1 cellular context compared by ENCODE assay signal in the genomic region with DNA sequence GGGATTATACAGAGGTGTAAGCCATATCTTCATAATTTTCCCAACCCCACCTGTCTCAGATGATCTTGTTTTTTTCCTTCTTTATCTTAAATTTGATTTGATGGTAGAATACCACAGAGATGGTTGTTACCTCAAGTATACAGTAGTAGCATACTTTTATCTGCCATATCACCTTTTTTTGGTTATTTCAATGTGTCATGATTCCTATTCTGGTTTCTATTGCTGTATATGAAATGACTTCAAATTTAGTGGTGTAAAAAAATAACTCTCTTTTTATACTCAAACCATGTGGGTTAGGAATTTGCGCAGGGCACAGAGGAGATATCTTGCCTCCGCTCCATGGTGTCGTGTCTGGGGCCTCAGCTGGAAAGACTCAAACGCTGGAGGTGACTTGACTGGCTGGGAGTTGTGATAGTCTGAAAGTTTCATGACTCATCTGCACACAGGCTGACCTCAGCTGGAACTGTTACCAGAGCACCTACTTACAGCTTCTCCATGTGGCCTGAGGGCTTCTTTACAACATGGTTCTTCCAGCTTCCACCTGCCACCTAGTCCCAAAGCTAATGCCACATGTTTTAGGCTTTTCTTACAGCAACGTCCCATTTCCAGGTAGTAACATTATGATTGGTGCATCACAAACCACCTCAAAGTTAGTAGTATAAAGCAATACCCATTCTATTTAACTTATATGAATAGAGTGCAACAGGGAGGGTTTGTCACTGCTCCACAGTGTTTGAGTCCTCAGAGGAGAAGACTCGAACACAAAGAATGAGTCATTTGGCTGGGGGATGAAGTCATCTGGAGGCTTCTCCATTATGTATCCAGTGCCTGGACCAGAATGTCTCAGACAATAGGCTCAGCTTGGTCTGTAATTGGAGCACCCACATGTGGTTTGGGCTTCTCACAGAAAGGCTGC.
TF ChIP-seq lines count a peak whose summit lies in the region.

No MANE protein-coding gene starts in this region.

TF ChIP-seq in K562, 482 proteins besides CTCF, POLR2A, EP300 and RAD21 (continued from another document and continues in another):
- TF ChIP-seq, protein P1, sequence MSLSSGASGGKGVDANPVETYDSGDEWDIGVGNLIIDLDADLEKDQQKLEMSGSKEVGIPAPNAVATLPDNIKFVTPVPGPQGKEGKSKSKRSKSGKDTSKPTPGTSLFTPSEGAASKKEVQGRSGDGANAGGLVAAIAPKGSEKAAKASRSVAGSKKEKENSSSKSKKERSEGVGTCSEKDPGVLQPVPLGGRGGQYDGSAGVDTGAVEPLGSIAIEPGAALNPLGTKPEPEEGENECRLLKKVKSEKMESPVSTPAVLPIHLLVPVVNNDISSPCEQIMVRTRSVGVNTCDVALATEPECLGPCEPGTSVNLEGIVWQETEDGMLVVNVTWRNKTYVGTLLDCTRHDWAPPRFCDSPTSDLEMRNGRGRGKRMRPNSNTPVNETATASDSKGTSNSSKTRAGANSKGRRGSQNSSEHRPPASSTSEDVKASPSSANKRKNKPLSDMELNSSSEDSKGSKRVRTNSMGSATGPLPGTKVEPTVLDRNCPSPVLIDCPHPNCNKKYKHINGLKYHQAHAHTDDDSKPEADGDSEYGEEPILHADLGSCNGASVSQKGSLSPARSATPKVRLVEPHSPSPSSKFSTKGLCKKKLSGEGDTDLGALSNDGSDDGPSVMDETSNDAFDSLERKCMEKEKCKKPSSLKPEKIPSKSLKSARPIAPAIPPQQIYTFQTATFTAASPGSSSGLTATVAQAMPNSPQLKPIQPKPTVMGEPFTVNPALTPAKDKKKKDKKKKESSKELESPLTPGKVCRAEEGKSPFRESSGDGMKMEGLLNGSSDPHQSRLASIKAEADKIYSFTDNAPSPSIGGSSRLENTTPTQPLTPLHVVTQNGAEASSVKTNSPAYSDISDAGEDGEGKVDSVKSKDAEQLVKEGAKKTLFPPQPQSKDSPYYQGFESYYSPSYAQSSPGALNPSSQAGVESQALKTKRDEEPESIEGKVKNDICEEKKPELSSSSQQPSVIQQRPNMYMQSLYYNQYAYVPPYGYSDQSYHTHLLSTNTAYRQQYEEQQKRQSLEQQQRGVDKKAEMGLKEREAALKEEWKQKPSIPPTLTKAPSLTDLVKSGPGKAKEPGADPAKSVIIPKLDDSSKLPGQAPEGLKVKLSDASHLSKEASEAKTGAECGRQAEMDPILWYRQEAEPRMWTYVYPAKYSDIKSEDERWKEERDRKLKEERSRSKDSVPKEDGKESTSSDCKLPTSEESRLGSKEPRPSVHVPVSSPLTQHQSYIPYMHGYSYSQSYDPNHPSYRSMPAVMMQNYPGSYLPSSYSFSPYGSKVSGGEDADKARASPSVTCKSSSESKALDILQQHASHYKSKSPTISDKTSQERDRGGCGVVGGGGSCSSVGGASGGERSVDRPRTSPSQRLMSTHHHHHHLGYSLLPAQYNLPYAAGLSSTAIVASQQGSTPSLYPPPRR (CRISPR knock-in tag; IDR thresholded peaks at IDR 0.05; ENCODE audit: borderline replicate concordance) = no peak
- TF ChIP-seq SMC3 (conservative IDR thresholded peaks at IDR 0.05; ENCODE audit: insufficient read depth, low read depth, low read length) = no peak
- TF ChIP-seq ZFPM2 (CRISPR knock-in tag; IDR thresholded peaks at IDR 0.05) = no peak
- no peak for TF ChIP-seq ZNF174 (CRISPR knock-in tag; IDR thresholded peaks at IDR 0.05)
- no peak for TF ChIP-seq PRMT5 (CRISPR knock-in tag; IDR thresholded peaks at IDR 0.05)
- TF ChIP-seq HNRNPLL (IDR thresholded peaks at IDR 0.05; ENCODE audit: low read depth, low read length, poor library complexity, severe bottlenecking) = no peak
- no peak for TF ChIP-seq HDAC6 (IDR thresholded peaks at IDR 0.05; ENCODE audit: low read depth, low read length)
- TF ChIP-seq NR4A1 (CRISPR knock-in tag; IDR thresholded peaks at IDR 0.05) = no peak
- TF ChIP-seq NR4A1 (tag; IDR thresholded peaks at IDR 0.05) = no peak
- TF ChIP-seq ZNF146 (CRISPR knock-in tag; IDR thresholded peaks at IDR 0.05; ENCODE audit: unreplicated experiment) = no peak
- TF ChIP-seq FOSL1 (tag; conservative IDR thresholded peaks at IDR 0.05) = peak; percentile 97
- no peak for TF ChIP-seq SIN3A (IDR thresholded peaks at IDR 0.05; ENCODE audit: borderline replicate concordance in 2 of 2, control insufficient read depth in 1 of 2, low read depth in 2 of 2, low read length in 2 of 2)
- no peak for TF ChIP-seq TBL1XR1 (IDR thresholded peaks at IDR 0.05; ENCODE audit: low read length in 2 of 2)
- TF ChIP-seq, protein P2, sequence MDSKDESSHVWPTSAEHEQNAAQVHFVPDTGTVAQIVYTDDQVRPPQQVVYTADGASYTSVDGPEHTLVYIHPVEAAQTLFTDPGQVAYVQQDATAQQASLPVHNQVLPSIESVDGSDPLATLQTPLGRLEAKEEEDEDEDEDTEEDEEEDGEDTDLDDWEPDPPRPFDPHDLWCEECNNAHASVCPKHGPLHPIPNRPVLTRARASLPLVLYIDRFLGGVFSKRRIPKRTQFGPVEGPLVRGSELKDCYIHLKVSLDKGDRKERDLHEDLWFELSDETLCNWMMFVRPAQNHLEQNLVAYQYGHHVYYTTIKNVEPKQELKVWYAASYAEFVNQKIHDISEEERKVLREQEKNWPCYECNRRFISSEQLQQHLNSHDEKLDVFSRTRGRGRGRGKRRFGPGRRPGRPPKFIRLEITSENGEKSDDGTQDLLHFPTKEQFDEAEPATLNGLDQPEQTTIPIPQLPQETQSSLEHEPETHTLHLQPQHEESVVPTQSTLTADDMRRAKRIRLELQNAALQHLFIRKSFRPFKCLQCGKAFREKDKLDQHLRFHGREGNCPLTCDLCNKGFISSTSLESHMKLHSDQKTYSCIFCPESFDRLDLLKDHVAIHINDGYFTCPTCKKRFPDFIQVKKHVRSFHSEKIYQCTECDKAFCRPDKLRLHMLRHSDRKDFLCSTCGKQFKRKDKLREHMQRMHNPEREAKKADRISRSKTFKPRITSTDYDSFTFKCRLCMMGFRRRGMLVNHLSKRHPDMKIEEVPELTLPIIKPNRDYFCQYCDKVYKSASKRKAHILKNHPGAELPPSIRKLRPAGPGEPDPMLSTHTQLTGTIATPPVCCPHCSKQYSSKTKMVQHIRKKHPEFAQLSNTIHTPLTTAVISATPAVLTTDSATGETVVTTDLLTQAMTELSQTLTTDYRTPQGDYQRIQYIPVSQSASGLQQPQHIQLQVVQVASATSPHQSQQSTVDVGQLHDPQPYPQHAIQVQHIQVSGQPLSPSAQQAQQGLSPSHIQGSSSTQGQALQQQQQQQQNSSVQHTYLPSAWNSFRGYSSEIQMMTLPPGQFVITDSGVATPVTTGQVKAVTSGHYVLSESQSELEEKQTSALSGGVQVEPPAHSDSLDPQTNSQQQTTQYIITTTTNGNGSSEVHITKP (IDR thresholded peaks at IDR 0.05; ENCODE audit: partially characterized antibody) = no peak
- TF ChIP-seq ZKSCAN8 (CRISPR knock-in tag; IDR thresholded peaks at IDR 0.05) = peak; percentile 97
- no peak for TF ChIP-seq MCM7 (IDR thresholded peaks at IDR 0.05)
- TF ChIP-seq, protein P3, sequence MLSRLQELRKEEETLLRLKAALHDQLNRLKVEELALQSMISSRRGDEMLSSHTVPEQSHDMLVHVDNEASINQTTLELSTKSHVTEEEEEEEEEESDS (CRISPR knock-in tag; IDR thresholded peaks at IDR 0.05) = no peak
- TF ChIP-seq, protein P4, sequence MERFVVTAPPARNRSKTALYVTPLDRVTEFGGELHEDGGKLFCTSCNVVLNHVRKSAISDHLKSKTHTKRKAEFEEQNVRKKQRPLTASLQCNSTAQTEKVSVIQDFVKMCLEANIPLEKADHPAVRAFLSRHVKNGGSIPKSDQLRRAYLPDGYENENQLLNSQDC (CRISPR knock-in tag; IDR thresholded peaks at IDR 0.05) = no peak
- no peak for TF ChIP-seq SMAD1 (IDR thresholded peaks at IDR 0.05; ENCODE audit: low read depth, low read length, partially characterized antibody)
- no peak for TF ChIP-seq ZNF436 (CRISPR knock-in tag; IDR thresholded peaks at IDR 0.05)
- TF ChIP-seq HNRNPL (IDR thresholded peaks at IDR 0.05; ENCODE audit: low read depth, low read length) = no peak
- no peak for TF ChIP-seq ATF4 (CRISPR knock-in tag; IDR thresholded peaks at IDR 0.05)
- peak; percentile 19; the same call in 1 of the 2 replicates for TF ChIP-seq MAFG (tag; conservative IDR thresholded peaks at IDR 0.05)
- no peak for TF ChIP-seq MBD1 (CRISPR knock-in tag; IDR thresholded peaks at IDR 0.05)
- TF ChIP-seq L3MBTL2 (IDR thresholded peaks at IDR 0.05) = peak; percentile 28; the same call in 1 of the 2 replicates
- TF ChIP-seq GTF2F1 (IDR thresholded peaks at IDR 0.05; ENCODE audit: low read depth, low read length) = no peak
- no peak for TF ChIP-seq KLF6 (CRISPR knock-in tag; IDR thresholded peaks at IDR 0.05; ENCODE audit: borderline replicate concordance)
- TF ChIP-seq, protein P5, sequence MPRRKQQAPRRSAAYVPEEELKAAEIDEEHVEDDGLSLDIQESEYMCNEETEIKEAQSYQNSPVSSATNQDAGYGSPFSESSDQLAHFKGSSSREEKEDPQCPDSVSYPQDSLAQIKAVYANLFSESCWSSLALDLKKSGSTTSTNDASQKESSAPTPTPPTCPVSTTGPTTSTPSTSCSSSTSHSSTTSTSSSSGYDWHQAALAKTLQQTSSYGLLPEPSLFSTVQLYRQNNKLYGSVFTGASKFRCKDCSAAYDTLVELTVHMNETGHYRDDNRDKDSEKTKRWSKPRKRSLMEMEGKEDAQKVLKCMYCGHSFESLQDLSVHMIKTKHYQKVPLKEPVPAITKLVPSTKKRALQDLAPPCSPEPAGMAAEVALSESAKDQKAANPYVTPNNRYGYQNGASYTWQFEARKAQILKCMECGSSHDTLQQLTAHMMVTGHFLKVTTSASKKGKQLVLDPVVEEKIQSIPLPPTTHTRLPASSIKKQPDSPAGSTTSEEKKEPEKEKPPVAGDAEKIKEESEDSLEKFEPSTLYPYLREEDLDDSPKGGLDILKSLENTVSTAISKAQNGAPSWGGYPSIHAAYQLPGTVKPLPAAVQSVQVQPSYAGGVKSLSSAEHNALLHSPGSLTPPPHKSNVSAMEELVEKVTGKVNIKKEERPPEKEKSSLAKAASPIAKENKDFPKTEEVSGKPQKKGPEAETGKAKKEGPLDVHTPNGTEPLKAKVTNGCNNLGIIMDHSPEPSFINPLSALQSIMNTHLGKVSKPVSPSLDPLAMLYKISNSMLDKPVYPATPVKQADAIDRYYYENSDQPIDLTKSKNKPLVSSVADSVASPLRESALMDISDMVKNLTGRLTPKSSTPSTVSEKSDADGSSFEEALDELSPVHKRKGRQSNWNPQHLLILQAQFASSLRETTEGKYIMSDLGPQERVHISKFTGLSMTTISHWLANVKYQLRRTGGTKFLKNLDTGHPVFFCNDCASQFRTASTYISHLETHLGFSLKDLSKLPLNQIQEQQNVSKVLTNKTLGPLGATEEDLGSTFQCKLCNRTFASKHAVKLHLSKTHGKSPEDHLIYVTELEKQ (CRISPR knock-in tag; IDR thresholded peaks at IDR 0.05) = no peak
- TF ChIP-seq FOXA3 (CRISPR knock-in tag; conservative IDR thresholded peaks at IDR 0.05 in 1 of 2, IDR thresholded peaks at IDR 0.05 in 1 of 2) = no peak
- TF ChIP-seq, protein P6, sequence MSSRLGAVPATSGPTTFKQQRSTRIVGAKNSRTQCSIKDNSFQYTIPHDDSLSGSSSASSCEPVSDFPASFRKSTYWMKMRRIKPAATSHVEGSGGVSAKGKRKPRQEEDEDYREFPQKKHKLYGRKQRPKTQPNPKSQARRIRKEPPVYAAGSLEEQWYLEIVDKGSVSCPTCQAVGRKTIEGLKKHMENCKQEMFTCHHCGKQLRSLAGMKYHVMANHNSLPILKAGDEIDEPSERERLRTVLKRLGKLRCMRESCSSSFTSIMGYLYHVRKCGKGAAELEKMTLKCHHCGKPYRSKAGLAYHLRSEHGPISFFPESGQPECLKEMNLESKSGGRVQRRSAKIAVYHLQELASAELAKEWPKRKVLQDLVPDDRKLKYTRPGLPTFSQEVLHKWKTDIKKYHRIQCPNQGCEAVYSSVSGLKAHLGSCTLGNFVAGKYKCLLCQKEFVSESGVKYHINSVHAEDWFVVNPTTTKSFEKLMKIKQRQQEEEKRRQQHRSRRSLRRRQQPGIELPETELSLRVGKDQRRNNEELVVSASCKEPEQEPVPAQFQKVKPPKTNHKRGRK (tag; IDR thresholded peaks at IDR 0.05) = no peak
- peak; percentile 37; the same call in 1 of the 2 replicates for TF ChIP-seq LEF1 (IDR thresholded peaks at IDR 0.05)
- no peak for TF ChIP-seq CBX2 (IDR thresholded peaks at IDR 0.05; ENCODE audit: insufficient read depth, low read length, poor library complexity, severe bottlenecking)
- TF ChIP-seq SREBF2 (CRISPR knock-in tag; IDR thresholded peaks at IDR 0.05) = no peak
- no peak for TF ChIP-seq ARID2 (IDR thresholded peaks at IDR 0.05)
- TF ChIP-seq TRIM28 (IDR thresholded peaks at IDR 0.05) = no peak
- TF ChIP-seq TCF3 (CRISPR knock-in tag; IDR thresholded peaks at IDR 0.05) = peak; percentile 45
- TF ChIP-seq, protein P7, sequence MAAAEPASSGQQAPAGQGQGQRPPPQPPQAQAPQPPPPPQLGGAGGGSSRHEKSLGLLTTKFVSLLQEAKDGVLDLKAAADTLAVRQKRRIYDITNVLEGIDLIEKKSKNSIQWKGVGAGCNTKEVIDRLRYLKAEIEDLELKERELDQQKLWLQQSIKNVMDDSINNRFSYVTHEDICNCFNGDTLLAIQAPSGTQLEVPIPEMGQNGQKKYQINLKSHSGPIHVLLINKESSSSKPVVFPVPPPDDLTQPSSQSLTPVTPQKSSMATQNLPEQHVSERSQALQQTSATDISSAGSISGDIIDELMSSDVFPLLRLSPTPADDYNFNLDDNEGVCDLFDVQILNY (CRISPR knock-in tag; IDR thresholded peaks at IDR 0.05) = no peak
- peak; percentile 17; the same call in 1 of the 2 replicates for TF ChIP-seq BHLHE40 (IDR thresholded peaks at IDR 0.05; ENCODE audit: low read length)
- no peak for TF ChIP-seq RFX7 (CRISPR knock-in tag; IDR thresholded peaks at IDR 0.05)
- peak; percentile 74 for TF ChIP-seq SMARCE1 (IDR thresholded peaks at IDR 0.05)
- no peak for TF ChIP-seq TOE1 (IDR thresholded peaks at IDR 0.05; ENCODE audit: borderline replicate concordance)
- no peak for TF ChIP-seq TOE1 (CRISPR knock-in tag; IDR thresholded peaks at IDR 0.05; ENCODE audit: borderline replicate concordance, low read depth)
